In the genomic region with DNA sequence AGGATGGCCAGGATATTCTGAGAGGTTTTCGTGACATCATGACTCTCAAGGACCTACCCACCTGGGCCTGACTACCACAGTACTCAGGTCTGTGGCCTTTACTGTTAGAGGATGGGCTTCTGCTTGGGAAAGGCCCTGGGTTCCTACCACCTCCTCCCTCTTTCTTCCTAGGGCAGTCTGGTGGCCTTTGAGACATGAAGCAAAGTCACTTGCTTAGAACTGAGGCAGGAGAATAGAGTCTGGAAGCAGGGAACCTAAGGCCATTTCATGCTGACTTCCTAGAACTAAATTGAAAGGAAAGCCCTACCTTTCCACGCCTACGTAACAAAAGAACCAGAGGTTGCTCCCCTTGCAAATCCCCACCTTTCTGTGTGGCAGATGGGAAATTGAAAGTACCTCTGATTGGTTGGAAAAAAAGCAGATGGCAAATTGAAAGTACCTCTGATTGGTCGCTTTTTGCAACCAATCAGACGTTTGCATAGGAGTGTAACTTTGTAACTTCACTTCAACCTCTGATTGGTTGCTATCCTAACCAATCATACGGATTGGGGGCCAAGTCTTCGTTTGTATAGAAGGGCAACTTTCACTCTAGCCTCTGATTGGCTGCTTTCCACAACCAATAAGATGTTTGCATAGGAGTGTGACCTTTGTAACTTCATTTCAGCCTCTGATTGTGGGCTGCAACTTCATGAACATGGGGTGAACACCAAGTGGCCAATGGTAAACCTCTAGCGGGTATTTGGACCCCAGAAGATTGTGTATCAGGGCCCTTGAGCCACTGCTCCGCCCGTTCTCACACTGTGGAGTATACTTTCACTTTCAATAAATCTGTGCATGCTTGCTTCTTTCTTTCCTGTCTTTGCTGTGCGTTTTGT, we compare ENCODE assay signal across 1 cellular context.
TF ChIP-seq lines count a peak whose summit lies in the region.

No MANE protein-coding gene starts in this region.

TF ChIP-seq in HepG2, 621 proteins besides CTCF, POLR2A, EP300 and RAD21 (continued from another document):
- peak; percentile 44; the same call in 1 of the 2 replicates for TF ChIP-seq CREM (IDR thresholded peaks at IDR 0.05)
- no peak for TF ChIP-seq CREM (CRISPR knock-in tag; IDR thresholded peaks at IDR 0.05)
- TF ChIP-seq, protein P1, sequence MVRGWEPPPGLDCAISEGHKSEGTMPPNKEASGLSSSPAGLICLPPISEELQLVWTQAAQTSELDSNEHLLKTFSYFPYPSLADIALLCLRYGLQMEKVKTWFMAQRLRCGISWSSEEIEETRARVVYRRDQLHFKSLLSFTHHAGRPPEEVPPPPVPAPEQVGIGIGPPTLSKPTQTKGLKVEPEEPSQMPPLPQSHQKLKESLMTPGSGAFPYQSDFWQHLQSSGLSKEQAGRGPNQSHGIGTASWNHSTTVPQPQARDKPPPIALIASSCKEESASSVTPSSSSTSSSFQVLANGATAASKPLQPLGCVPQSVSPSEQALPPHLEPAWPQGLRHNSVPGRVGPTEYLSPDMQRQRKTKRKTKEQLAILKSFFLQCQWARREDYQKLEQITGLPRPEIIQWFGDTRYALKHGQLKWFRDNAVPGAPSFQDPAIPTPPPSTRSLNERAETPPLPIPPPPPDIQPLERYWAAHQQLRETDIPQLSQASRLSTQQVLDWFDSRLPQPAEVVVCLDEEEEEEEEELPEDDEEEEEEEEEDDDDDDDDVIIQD (CRISPR knock-in tag; IDR thresholded peaks at IDR 0.05; ENCODE audit: low read depth), result 0 out of 2 replicates have a peak, but pooled peaks have one; percentile 20
- 0 out of 2 replicates have a peak, but pooled peaks have one; percentile 17 for TF ChIP-seq SIN3A (IDR thresholded peaks at IDR 0.05; ENCODE audit: borderline replicate concordance, low read depth, low read length)
- peak; percentile 59 for TF ChIP-seq POLR2AphosphoS5 (IDR thresholded peaks at IDR 0.05; ENCODE audit: low read depth, low read length)
- TF ChIP-seq PHF8 (CRISPR knock-in tag; IDR thresholded peaks at IDR 0.05), result peak; percentile 53; the same call in 1 of the 2 replicates
- TF ChIP-seq ZNF562 (CRISPR knock-in tag; IDR thresholded peaks at IDR 0.05; ENCODE audit: borderline replicate concordance), result no peak
- no peak for TF ChIP-seq FLYWCH1 (CRISPR knock-in tag; IDR thresholded peaks at IDR 0.05)
- TF ChIP-seq NFYB (CRISPR knock-in tag; IDR thresholded peaks at IDR 0.05), result peak; percentile 96
- TF ChIP-seq ZFP36L2 (CRISPR knock-in tag; IDR thresholded peaks at IDR 0.05), result no peak
- 0 out of 4 replicates have a peak, but pooled peaks of 1 of the 2 experiments have one; percentile 22 for TF ChIP-seq KLF16 (CRISPR knock-in tag; IDR thresholded peaks at IDR 0.05)
- no peak for TF ChIP-seq ZFYVE20 (CRISPR knock-in tag; IDR thresholded peaks at IDR 0.05; ENCODE audit: borderline replicate concordance, low read depth)
- TF ChIP-seq, protein P2, sequence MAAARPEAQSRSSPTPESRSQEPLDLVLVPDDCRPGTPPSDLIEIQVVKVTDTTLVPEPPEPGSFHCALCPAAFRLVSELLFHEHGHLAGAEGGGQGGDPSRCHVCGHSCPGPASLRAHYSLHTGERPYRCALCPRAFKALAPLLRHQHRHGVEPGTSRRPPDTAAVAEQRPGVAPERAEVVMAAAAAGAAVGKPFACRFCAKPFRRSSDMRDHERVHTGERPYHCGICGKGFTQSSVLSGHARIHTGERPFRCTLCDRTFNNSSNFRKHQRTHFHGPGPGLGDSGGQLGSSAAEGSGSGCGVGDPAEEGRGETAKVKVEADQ (CRISPR knock-in tag; IDR thresholded peaks at IDR 0.05; ENCODE audit: borderline replicate concordance), result no peak
- TF ChIP-seq ZNF124 (CRISPR knock-in tag; IDR thresholded peaks at IDR 0.05), result no peak
- TF ChIP-seq ASH2L (IDR thresholded peaks at IDR 0.05; ENCODE audit: insufficient read length, low read depth, low read length), result peak; percentile 43
- peak; percentile 32; the same call in 1 of the 3 replicates for TF ChIP-seq MXI1 (IDR thresholded peaks at IDR 0.05; ENCODE audit: borderline replicate concordance, low read depth, low read length)
- peak; percentile 48; the same call in 1 of the 2 replicates for TF ChIP-seq ZNF264 (CRISPR knock-in tag; IDR thresholded peaks at IDR 0.05)
- TF ChIP-seq ZNF17 (CRISPR knock-in tag; IDR thresholded peaks at IDR 0.05), result no peak
- TF ChIP-seq ZNF12 (CRISPR knock-in tag; IDR thresholded peaks at IDR 0.05), result no peak
- no peak for TF ChIP-seq NFAT5 (CRISPR knock-in tag; IDR thresholded peaks at IDR 0.05)
- TF ChIP-seq SNAI1 (CRISPR knock-in tag; IDR thresholded peaks at IDR 0.05; ENCODE audit: borderline replicate concordance), result no peak
- peak; percentile 31; the same call in 1 of the 2 replicates for TF ChIP-seq NCOR1 (IDR thresholded peaks at IDR 0.05; ENCODE audit: borderline replicate concordance, low read length)
- TF ChIP-seq KAT8 (CRISPR knock-in tag; IDR thresholded peaks at IDR 0.05), result peak; percentile 64
- TF ChIP-seq TBX3 (IDR thresholded peaks at IDR 0.05; ENCODE audit: borderline replicate concordance), result peak; percentile 19; the same call in 1 of the 2 replicates
- peak; percentile 28; the same call in 1 of the 2 replicates for TF ChIP-seq ZGPAT (CRISPR knock-in tag; IDR thresholded peaks at IDR 0.05)
- no peak for TF ChIP-seq AHR (CRISPR knock-in tag; IDR thresholded peaks at IDR 0.05)
- no peak for TF ChIP-seq HMG20B (CRISPR knock-in tag; conservative IDR thresholded peaks at IDR 0.05)
- no peak for TF ChIP-seq U2AF1 (optimal IDR thresholded peaks at IDR 0.05; ENCODE audit: low read depth, low read length)
- TF ChIP-seq ZNF772 (CRISPR knock-in tag; IDR thresholded peaks at IDR 0.05), result 0 out of 2 replicates have a peak, but pooled peaks have one; percentile 26
- peak; percentile 79 for TF ChIP-seq IRF2 (CRISPR knock-in tag; IDR thresholded peaks at IDR 0.05)
- peak; percentile 58 for TF ChIP-seq POLR2G (IDR thresholded peaks at IDR 0.05; ENCODE audit: low read depth, low read length)
- peak; percentile 62 for TF ChIP-seq SAP130 (CRISPR knock-in tag; IDR thresholded peaks at IDR 0.05; ENCODE audit: low read depth)
- TF ChIP-seq TAF1 (CRISPR knock-in tag; IDR thresholded peaks at IDR 0.05), result peak; percentile 47; the same call in 1 of the 2 replicates
- TF ChIP-seq ZNF615 (CRISPR knock-in tag; IDR thresholded peaks at IDR 0.05; ENCODE audit: borderline replicate concordance), result no peak
- TF ChIP-seq, protein P3, sequence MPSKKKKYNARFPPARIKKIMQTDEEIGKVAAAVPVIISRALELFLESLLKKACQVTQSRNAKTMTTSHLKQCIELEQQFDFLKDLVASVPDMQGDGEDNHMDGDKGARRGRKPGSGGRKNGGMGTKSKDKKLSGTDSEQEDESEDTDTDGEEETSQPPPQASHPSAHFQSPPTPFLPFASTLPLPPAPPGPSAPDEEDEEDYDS (CRISPR knock-in tag; IDR thresholded peaks at IDR 0.05), result peak; percentile 53; the same call in 1 of the 2 replicates
- TF ChIP-seq ATF1 (CRISPR knock-in tag; IDR thresholded peaks at IDR 0.05), result peak; percentile 62; the same call in 1 of the 2 replicates
- no peak for TF ChIP-seq ZNF644 (CRISPR knock-in tag; IDR thresholded peaks at IDR 0.05; ENCODE audit: low read depth)
- no peak for TF ChIP-seq SRY (CRISPR knock-in tag; IDR thresholded peaks at IDR 0.05)
- TF ChIP-seq ZFY (CRISPR knock-in tag; IDR thresholded peaks at IDR 0.05), result peak; percentile 43
- peak; percentile 54 for TF ChIP-seq CREB1 (IDR thresholded peaks at IDR 0.05)
- peak; percentile 78 for TF ChIP-seq CREB1 (CRISPR knock-in tag; IDR thresholded peaks at IDR 0.05)
- TF ChIP-seq THAP11 (CRISPR knock-in tag; IDR thresholded peaks at IDR 0.05), result peak; percentile 75
- TF ChIP-seq RFX5 (IDR thresholded peaks at IDR 0.05; ENCODE audit: low read depth, low read length), result peak; percentile 68; the same call in 1 of the 2 replicates
- TF ChIP-seq TGIF2 (CRISPR knock-in tag; IDR thresholded peaks at IDR 0.05), result no peak
